1 cellular context compared by ENCODE assay signal in genomic region chr6:31970604-31971271, GRCh38.
TF ChIP-seq lines count a peak whose summit lies in the region.

No MANE protein-coding gene starts in this region.

TF ChIP-seq in K562, 482 proteins besides CTCF, POLR2A, EP300 and RAD21:
- TF ChIP-seq KHSRP (IDR thresholded peaks at IDR 0.05) = no peak
- TF ChIP-seq ARID2 (IDR thresholded peaks at IDR 0.05) = no peak
- TF ChIP-seq RBFOX2 (IDR thresholded peaks at IDR 0.05; ENCODE audit: low read depth, low read length) = peak; percentile 67
- peak; percentile 62 for TF ChIP-seq ZNF316 (IDR thresholded peaks at IDR 0.05)
- TF ChIP-seq, protein P1, sequence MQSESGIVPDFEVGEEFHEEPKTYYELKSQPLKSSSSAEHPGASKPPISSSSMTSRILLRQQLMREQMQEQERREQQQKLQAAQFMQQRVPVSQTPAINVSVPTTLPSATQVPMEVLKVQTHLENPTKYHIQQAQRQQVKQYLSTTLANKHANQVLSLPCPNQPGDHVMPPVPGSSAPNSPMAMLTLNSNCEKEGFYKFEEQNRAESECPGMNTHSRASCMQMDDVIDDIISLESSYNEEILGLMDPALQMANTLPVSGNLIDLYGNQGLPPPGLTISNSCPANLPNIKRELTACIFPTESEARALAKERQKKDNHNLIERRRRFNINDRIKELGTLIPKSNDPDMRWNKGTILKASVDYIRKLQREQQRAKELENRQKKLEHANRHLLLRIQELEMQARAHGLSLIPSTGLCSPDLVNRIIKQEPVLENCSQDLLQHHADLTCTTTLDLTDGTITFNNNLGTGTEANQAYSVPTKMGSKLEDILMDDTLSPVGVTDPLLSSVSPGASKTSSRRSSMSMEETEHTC (IDR thresholded peaks at IDR 0.05) = no peak
- TF ChIP-seq ZBED1 (IDR thresholded peaks at IDR 0.05) = no peak
- TF ChIP-seq YBX1 (IDR thresholded peaks at IDR 0.05) = no peak
- peak; percentile 36 for TF ChIP-seq KDM5B (IDR thresholded peaks at IDR 0.05; ENCODE audit: insufficient replicate concordance, low read depth, low read length)
- 0 out of 2 replicates have a peak, but pooled peaks have one; percentile 27 for TF ChIP-seq ZBTB9 (CRISPR knock-in tag; IDR thresholded peaks at IDR 0.05)
- TF ChIP-seq MAZ (CRISPR knock-in tag; conservative IDR thresholded peaks at IDR 0.05 in 1 of 2, IDR thresholded peaks at IDR 0.05 in 1 of 2) = no peak; a peak in 1 of 4 replicates
- TF ChIP-seq MED1 (CRISPR knock-in tag; IDR thresholded peaks at IDR 0.05; ENCODE audit: borderline replicate concordance) = 0 out of 2 replicates have a peak, but pooled peaks have one; percentile 43
- TF ChIP-seq ETV1 (tag; conservative IDR thresholded peaks at IDR 0.05; ENCODE audit: low read depth) = no peak
- TF ChIP-seq SIN3A (IDR thresholded peaks at IDR 0.05; ENCODE audit: borderline replicate concordance in 2 of 2, control insufficient read depth in 1 of 2, low read depth in 2 of 2, low read length in 2 of 2) = no peak
- TF ChIP-seq C11orf30 (IDR thresholded peaks at IDR 0.05; ENCODE audit: low read depth) = peak; percentile 28; the same call in 1 of the 2 replicates
- no peak for TF ChIP-seq NFE2 (IDR thresholded peaks at IDR 0.05; ENCODE audit: low read depth)
- no peak for TF ChIP-seq KLF13 (tag; IDR thresholded peaks at IDR 0.05; ENCODE audit: borderline replicate concordance, low read depth)
- TF ChIP-seq ZNF76 (CRISPR knock-in tag; IDR thresholded peaks at IDR 0.05; ENCODE audit: borderline replicate concordance) = no peak
- TF ChIP-seq ZBTB7A (IDR thresholded peaks at IDR 0.05; ENCODE audit: borderline replicate concordance, control insufficient read depth, low read depth, low read length) = peak; percentile 40; the same call in 1 of the 2 replicates
- no peak for TF ChIP-seq SRSF3 (IDR thresholded peaks at IDR 0.05; ENCODE audit: insufficient read depth, low read length)
- TF ChIP-seq ZKSCAN3 (CRISPR knock-in tag; IDR thresholded peaks at IDR 0.05) = no peak
- peak; percentile 72 for TF ChIP-seq POLR2G (IDR thresholded peaks at IDR 0.05; ENCODE audit: low read depth, low read length)
